18 cellular contexts compared by ENCODE assay signal in the genomic region with DNA sequence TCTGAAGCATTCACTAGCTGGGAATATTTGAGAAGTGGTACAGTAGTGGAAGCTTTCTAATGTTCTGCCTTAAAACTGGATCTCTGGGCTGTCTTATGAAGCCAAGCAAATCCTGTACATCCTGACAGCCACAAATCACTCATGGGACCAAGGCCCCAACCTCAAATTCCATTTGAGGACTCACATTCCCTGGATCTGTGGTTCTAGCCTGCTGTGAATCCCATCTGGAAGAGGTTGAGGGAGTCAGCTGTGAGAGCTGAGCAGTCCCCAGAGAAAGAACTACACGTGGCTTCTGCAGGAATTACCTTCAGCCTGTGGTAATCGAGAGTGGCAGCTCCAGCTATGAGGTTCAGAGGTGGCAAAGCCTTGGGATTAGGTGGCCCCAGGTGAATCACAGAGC.
"Had no signal": no experiment of that assay in that cellular context is flagged by ENCODE, and none has a peak within 500 bp of the region (broad histone marks: within the 10 kb centered on the region; RNA-seq: fewer than 3 reads in every experiment).

No MANE protein-coding gene starts in this region.

- DNase-seq: activated CD4-positive, alpha-beta T cell treated with anti-CD3 and anti-CD28 coated beads, Interleukin-2, amount 50 U/mL, for 4 hours; activated CD8-positive, alpha-beta memory T cell treated with anti-CD3 and anti-CD28 coated beads, Interleukin-2, amount 50 U/mL, for 48 hours; activated naive CD4-positive, alpha-beta T cell treated with anti-CD3 and anti-CD28 coated beads for 36 hours; activated naive CD8-positive, alpha-beta T cell treated with anti-CD3 and anti-CD28 coated beads, Interleukin-2, amount 10 ng/mL, durations not matched to agents 7 days and 5 days; activated T-cell treated with anti-CD3 and anti-CD28 coated beads, Interleukin-2, amount 50 U/mL, for 4 hours; amniotic stem cell; cerebellar nuclear complex; cortex of kidney; left lung; pancreas; small intestine; stimulated activated CD4-positive, alpha-beta T cell treated with anti-CD3 and anti-CD28 coated beads, Interleukin-2, amount 100 ng/mL, for 24 hours; stimulated activated naive CD8-positive, alpha-beta T cell treated with anti-CD3 and anti-CD28 coated beads, Interleukin-15, amount 100 ng/mL, for 72 hours; T-helper 1 cell; uterus; WERI-Rb-1 had no signal

- H3K27me3 ChIP-seq: left lung, tibial nerve, uterus had no signal

- H3K9me3 ChIP-seq: left lung, pancreas, tibial nerve, uterus had no signal

- H3K27ac ChIP-seq: epithelial cell of prostate, left lung, pancreas, tibial nerve, uterus, WERI-Rb-1 had no signal

- H3K4me3 ChIP-seq: left lung, pancreas, tibial nerve, uterus had no signal

- H3K4me1 ChIP-seq: left lung, pancreas, uterus had no signal

- H3K36me3 ChIP-seq: left lung, pancreas, tibial nerve, uterus, WERI-Rb-1 had no signal
